Comparison of ENCODE assay signal across 36 cellular contexts in genomic region chrX:72683631-72684030, GRCh38. TPM values are rescaled to one million over a fixed set of nuclear protein-coding genes. Genes with fewer than 3 reads are reported as not detected.
"Had no signal": no experiment of that assay in that cellular context is flagged by ENCODE, and none has a peak within 500 bp of the region (broad histone marks: within the 10 kb centered on the region; RNA-seq: fewer than 3 reads in every experiment).

No MANE protein-coding gene starts in this region.

- H3K27me3 ChIP-seq: adrenal gland, cardiac muscle cell had no signal

- H3K27me3 Mint-ChIP-seq: activated B cell treated with CpG ODN at 0.5 μM for 24 hours; activated CD4-positive, alpha-beta T cell treated with anti-CD3 and anti-CD28 coated beads, Interleukin-2, amount 10 ng/mL, durations not matched to agents 24 days and 14 days; activated CD8-positive, alpha-beta T cell treated with anti-CD3 and anti-CD28 coated beads for 36 hours; activated naive CD8-positive, alpha-beta T cell treated with anti-CD3 and anti-CD28 coated beads for 36 hours; activated T-helper 17 cell treated with anti-CD3 and anti-CD28 coated beads, Interleukin-2, amount 50 U/mL, for 72 hours; central memory CD8-positive, alpha-beta T cell had no signal

- H3K4me3 Mint-ChIP-seq: activated B cell treated with CpG ODN at 0.5 μM for 24 hours; activated CD4-positive, alpha-beta memory T cell treated with anti-CD3 and anti-CD28 coated beads for 36 hours; activated CD4-positive, alpha-beta T cell treated with anti-CD3 and anti-CD28 coated beads, Interleukin-2, amount 10 ng/mL, durations not matched to agents 24 days and 14 days; activated CD8-positive, alpha-beta T cell treated with anti-CD3 and anti-CD28 coated beads for 36 hours; activated naive CD4-positive, alpha-beta T cell treated with anti-CD3 and anti-CD28 coated beads for 36 hours; activated naive CD8-positive, alpha-beta T cell treated with anti-CD3 and anti-CD28 coated beads for 36 hours; activated T-cell treated with anti-CD3 and anti-CD28 coated beads, Interleukin-2, amount 50 U/mL, for 24 hours; activated T-helper 1 cell treated with anti-CD3 and anti-CD28 coated beads, Interleukin-12 subunit alpha, Interleukin-12 subunit beta, Interleukin-2, Interleukin-4 antibody, amounts not matched to agents 30 ng/mL and 10 ng/mL and 1 ng/mL, durations not matched to agents 14 hours and 24 hours and 36 hours; activated T-helper 17 cell treated with anti-CD3 and anti-CD28 coated beads, Interleukin-2, amount 50 U/mL, for 72 hours; brain; central memory CD8-positive, alpha-beta T cell; T-helper 1 cell treated with Interleukin-12 subunit alpha and Interleukin-12 subunit beta and Interleukin-4 antibody, amounts not matched to agents 30 μg/mL and 1 μg/mL, for 36 hours; T-helper 2 cell treated with Interferon-gamma antibody and Interleukin-4, amounts not matched to agents 5 μg/mL and 100 μg/mL, for 36 hours had no signal

- FAIRE-seq: bronchial epithelial cell, TTC549 had no signal

- H3K4me1 ChIP-seq: adrenal gland had no signal

- ATAC-seq: activated CD8-positive, alpha-beta T cell treated with anti-CD3 and anti-CD28 coated beads for 36 hours; activated naive CD4-positive, alpha-beta T cell treated with anti-CD3 and anti-CD28 coated beads, Interleukin-2, amount 50 U/mL, for 72 hours; activated T-helper 17 cell treated with anti-CD3 and anti-CD28 coated beads, Interleukin-2, amount 50 U/mL, for 72 hours had no signal

- H3K36me3 ChIP-seq: adrenal gland, cardiac muscle cell had no signal

- H3K9me3 ChIP-seq: adrenal gland had no signal

- H3K4me1 Mint-ChIP-seq: activated B cell treated with CpG ODN at 0.5 μM for 24 hours; activated T-helper 17 cell treated with anti-CD3 and anti-CD28 coated beads, Interleukin-2, amount 50 U/mL, for 72 hours; brain; central memory CD8-positive, alpha-beta T cell had no signal

- DNase-seq: activated B cell treated with CpG ODN at 0.5 μM for 24 hours; activated CD4-positive, alpha-beta memory T cell treated with anti-CD3 and anti-CD28 coated beads for 36 hours; activated CD4-positive, alpha-beta T cell treated with anti-CD3 and anti-CD28 coated beads for 4 hours; activated CD4-positive, alpha-beta T cell treated with anti-CD3 and anti-CD28 coated beads, Interleukin-2, amount 10 ng/mL, durations not matched to agents 24 days and 14 days; activated CD4-positive, alpha-beta T cell treated with anti-CD3 and anti-CD28 coated beads, Interleukin-2, amount 50 U/mL, for 1 hour; activated CD4-positive, alpha-beta T cell treated with anti-CD3 and anti-CD28 coated beads, Interleukin-2, amount 50 U/mL, for 4 hours; activated CD4-positive, CD25-positive, alpha-beta regulatory T cell treated with anti-CD3 and anti-CD28 coated beads, Interleukin-2, amount 50 U/mL, for 72 hours; activated CD8-positive, alpha-beta memory T cell treated with anti-CD3 and anti-CD28 coated beads, Interleukin-2, amount 50 U/mL, for 4 hours; activated CD8-positive, alpha-beta T cell treated with anti-CD3 and anti-CD28 coated beads for 36 hours; activated effector memory CD4-positive, alpha-beta T cell treated with anti-CD3 and anti-CD28 coated beads, Interleukin-2, amount 50 U/mL, for 16 hours; activated gamma-delta T cell treated with Interleukin-2 at 50 U/mL for 16 hours; activated naive CD4-positive, alpha-beta T cell; activated naive CD4-positive, alpha-beta T cell treated with anti-CD3 and anti-CD28 coated beads for 36 hours; activated naive CD4-positive, alpha-beta T cell treated with anti-CD3 and anti-CD28 coated beads, Interleukin-2, amount 50 U/mL, for 16 hours; activated naive CD8-positive, alpha-beta T cell treated with anti-CD3 and anti-CD28 coated beads for 36 hours; activated T-cell treated with anti-CD3 and anti-CD28 coated beads, Interleukin-2, amount 50 U/mL, for 24 hours; activated T-cell treated with anti-CD3 and anti-CD28 coated beads, Interleukin-2, amount 50 U/mL, for 48 hours; adrenal gland; amniotic stem cell; aorta; caudate nucleus; cerebellar nuclear complex; T-helper 1 cell; T-helper 2 cell; T-helper 9 cell had no signal

- H3K27ac ChIP-seq: adrenal gland, cardiac muscle cell, VCaP had no signal

- H3K4me3 ChIP-seq: adrenal gland, cardiac muscle cell had no signal

- H3K9me3 Mint-ChIP-seq: activated B cell treated with CpG ODN at 0.5 μM for 24 hours; activated CD4-positive, alpha-beta memory T cell treated with anti-CD3 and anti-CD28 coated beads for 36 hours; activated naive CD4-positive, alpha-beta T cell treated with anti-CD3 and anti-CD28 coated beads for 36 hours; activated naive CD4-positive, alpha-beta T cell treated with anti-CD3 and anti-CD28 coated beads, Interleukin-2, amount 50 U/mL, for 72 hours; activated T-cell treated with anti-CD3 and anti-CD28 coated beads, Interleukin-2, amount 50 U/mL, for 24 hours; activated T-helper 17 cell treated with anti-CD3 and anti-CD28 coated beads, Interleukin-2, amount 50 U/mL, for 72 hours had no signal

- H3K27ac Mint-ChIP-seq: activated B cell treated with CpG ODN at 0.5 μM for 24 hours; activated CD4-positive, alpha-beta memory T cell treated with anti-CD3 and anti-CD28 coated beads for 36 hours; activated CD4-positive, alpha-beta T cell treated with anti-CD3 and anti-CD28 coated beads, Interleukin-2, amount 10 ng/mL, durations not matched to agents 24 days and 14 days; activated CD8-positive, alpha-beta T cell treated with anti-CD3 and anti-CD28 coated beads for 36 hours; activated naive CD4-positive, alpha-beta T cell treated with anti-CD3 and anti-CD28 coated beads for 36 hours; activated naive CD4-positive, alpha-beta T cell treated with anti-CD3 and anti-CD28 coated beads, Interleukin-2, amount 50 U/mL, for 72 hours; activated naive CD8-positive, alpha-beta T cell treated with anti-CD3 and anti-CD28 coated beads for 36 hours; activated T-cell treated with anti-CD3 and anti-CD28 coated beads, Interleukin-2, amount 50 U/mL, for 24 hours; activated T-helper 1 cell treated with anti-CD3 and anti-CD28 coated beads, Interleukin-12 subunit alpha, Interleukin-12 subunit beta, Interleukin-2, Interleukin-4 antibody, amounts not matched to agents 30 ng/mL and 10 ng/mL and 1 ng/mL, durations not matched to agents 14 hours and 24 hours and 36 hours; activated T-helper 17 cell treated with anti-CD3 and anti-CD28 coated beads, Interleukin-2, amount 50 U/mL, for 72 hours; brain; T-helper 1 cell treated with Interleukin-12 subunit alpha and Interleukin-12 subunit beta and Interleukin-4 antibody, amounts not matched to agents 30 μg/mL and 1 μg/mL, for 36 hours; T-helper 2 cell treated with Interferon-gamma antibody and Interleukin-4, amounts not matched to agents 5 μg/mL and 100 μg/mL, for 36 hours had no signal

RNA-seq across cellular contexts. Expression of gene PHKA1, which starts 30.5 kb away (rescaled TPM):
- total RNA-seq: activated B cell treated with CpG ODN at 0.5 μM for 24 hours had no signal
